In genomic region chr18:7682334-7682733, GRCh38 we compare ENCODE assay signal across 26 cellular contexts.
A peak's percentile ranks its signal among the peaks of the same experiment; 100 is the strongest.
DNase-seq lines count a peak whose midpoint lies in the region; ATAC-seq and TF ChIP-seq lines count a peak whose summit lies in the region.
"Had no signal": no experiment of that assay in that cellular context is flagged by ENCODE, and none has a peak within 500 bp of the region (broad histone marks: within the 10 kb centered on the region; RNA-seq: fewer than 3 reads in every experiment).

No MANE protein-coding gene starts in this region.

- no peak for DNase-seq in left ventricle myocardium inferior
- DNase-seq in left cardiac atrium = no peak
- no peak for DNase-seq in endodermal cell
- no peak for DNase-seq in nephron progenitor cell
- no peak for DNase-seq in germinal center (ENCODE audit: low spot score)
- DNase-seq in activated naive CD4-positive, alpha-beta T cell treated with anti-CD3 and anti-CD28 coated beads, Interleukin-2, amount 50 U/mL, for 16 hours = no peak
- DNase-seq: AML-193; Caco-2; Calu3; CD4-positive, alpha-beta T cell; CD8-positive, alpha-beta T cell; DMS 273 treated with DMSO at 0.1 percent for 48 hours; DMS153; DMS53; DMS79; DND-41; EL; GDM1 had no signal

- H3K4me1 ChIP-seq in left ventricle myocardium inferior (peaks cover 98% of the 10 kb centered on the region), KMS-11 (ENCODE audit: low read depth, poor library complexity, severe bottlenecking) (peaks cover 20% of the 10 kb centered on the region), endodermal cell (ENCODE audit: control insufficient read depth, insufficient read depth, low read length) (peaks cover 9% of the 10 kb centered on the region)

- no peak overlapping the region for H3K4me3 ChIP-seq in left ventricle myocardium inferior
- H3K4me3 ChIP-seq in KMS-11 (IDR thresholded peaks at IDR 0.05; ENCODE audit: insufficient read depth, low read depth, low read length) = no peak overlapping the region
- no peak overlapping the region for H3K4me3 ChIP-seq in endodermal cell (ENCODE audit: low read length)
- H3K4me3 ChIP-seq: A549; BLaER1 treated with 17β-estradiol and CSF1 and Interleukin-3, amounts not matched to agents 10 nM and 100 nM; GM12878 had no signal

- H3K36me3 Mint-ChIP-seq in endodermal cell (ENCODE audit: low read depth) = no peaks in the 10 kb centered on the region
- no peaks in the 10 kb centered on the region for H3K36me3 Mint-ChIP-seq in nephron progenitor cell (ENCODE audit: low read depth)
- H3K36me3 Mint-ChIP-seq: CD8-positive, alpha-beta T cell had no signal

- TF ChIP-seq CTCF in left ventricle myocardium inferior (IDR thresholded peaks at IDR 0.05; ENCODE audit: borderline replicate concordance) = no peak
- no peak for TF ChIP-seq CTCF in KMS-11 (conservative IDR thresholded peaks at IDR 0.05; ENCODE audit: low read depth, low read length)
- no peak for TF ChIP-seq CTCF in endodermal cell (conservative IDR thresholded peaks at IDR 0.05)
- no peak for TF ChIP-seq CTCF in nephron progenitor cell (IDR thresholded peaks at IDR 0.05)

- peak overlapping the region; percentile 33; the same call in 1 of the 2 replicates for H3K4me2 ChIP-seq in KMS-11
- H3K4me2 ChIP-seq: A549; BLaER1 treated with 17β-estradiol and CSF1 and Interleukin-3, amounts not matched to agents 10 nM and 100 nM had no signal

- peaks cover 45% of the 10 kb centered on the region for H3K4me1 Mint-ChIP-seq in endodermal cell
- peaks cover 61% of the 10 kb centered on the region for H3K4me1 Mint-ChIP-seq in nephron progenitor cell
- H3K4me1 Mint-ChIP-seq: B cell had no signal

- intact Hi-C loops in left ventricle myocardium inferior (cut with micrococcal nuclease) = no loop called here
- intact Hi-C loops in left cardiac atrium (cut with DNase I) = no loop called here

- no peak overlapping the region for H2AFZ ChIP-seq in KMS-11 (ENCODE audit: low read depth)

- H3K36me3 ChIP-seq in left ventricle myocardium inferior (no peaks in the 10 kb centered on the region), KMS-11 (ENCODE audit: insufficient read depth) (no peaks in the 10 kb centered on the region), endodermal cell (ENCODE audit: control insufficient read depth, insufficient read depth, low read length) (no peaks in the 10 kb centered on the region)
- H3K36me3 ChIP-seq: BLaER1 treated with 17β-estradiol and CSF1 and Interleukin-3, amounts not matched to agents 10 nM and 100 nM had no signal

- H3K27ac Mint-ChIP-seq in endodermal cell = peak overlapping the region; percentile 11
- peak overlapping the region; percentile 37 for H3K27ac Mint-ChIP-seq in nephron progenitor cell
- H3K27ac Mint-ChIP-seq: B cell; CD4-positive, alpha-beta T cell; CD8-positive, alpha-beta T cell had no signal

- H3K27me3 ChIP-seq in left ventricle myocardium inferior (ENCODE audit: low read depth) = no peaks in the 10 kb centered on the region
- H3K27me3 ChIP-seq in KMS-11 (ENCODE audit: insufficient read depth, low read depth) = no peaks in the 10 kb centered on the region
- no peaks in the 10 kb centered on the region for H3K27me3 ChIP-seq in endodermal cell (ENCODE audit: control insufficient read depth, insufficient read depth, low read length, poor library complexity, severe bottlenecking)
- H3K27me3 ChIP-seq: BLaER1 treated with 17β-estradiol and CSF1 and Interleukin-3, amounts not matched to agents 10 nM and 100 nM had no signal

- H3K9me3 ChIP-seq in left ventricle myocardium inferior (replicated peaks) (no peaks in the 10 kb centered on the region), endodermal cell (ENCODE audit: control insufficient read depth, low read length) (no peaks in the 10 kb centered on the region)
- H3K9me3 ChIP-seq: A549; BLaER1 treated with 17β-estradiol and CSF1 and Interleukin-3, amounts not matched to agents 10 nM and 100 nM; Caco-2 had no signal

- no peaks in the 10 kb centered on the region for H4K20me1 ChIP-seq in KMS-11 (ENCODE audit: insufficient read depth)
- H4K20me1 ChIP-seq: BLaER1 treated with 17β-estradiol and CSF1 and Interleukin-3, amounts not matched to agents 10 nM and 100 nM had no signal

- no peaks in the 10 kb centered on the region for H3K27me3 Mint-ChIP-seq in endodermal cell (ENCODE audit: insufficient read depth)
- no peaks in the 10 kb centered on the region for H3K27me3 Mint-ChIP-seq in nephron progenitor cell (ENCODE audit: low read depth, poor library complexity)
- H3K27me3 Mint-ChIP-seq: B cell; CD4-positive, alpha-beta T cell had no signal

- no peak for ATAC-seq in left cardiac atrium
- no peak for ATAC-seq in GM18511 (IDR thresholded peaks at IDR 0.05; ENCODE audit: unreplicated experiment)
- ATAC-seq: A549; CD8-positive, alpha-beta T cell; GM12878 had no signal

- H3K9ac ChIP-seq in KMS-11 (no peak overlapping the region), endodermal cell (ENCODE audit: extremely low read depth, low read length, poor library complexity, severe bottlenecking) (no peak overlapping the region)
- H3K9ac ChIP-seq: BLaER1 treated with 17β-estradiol and CSF1 and Interleukin-3, amounts not matched to agents 10 nM and 100 nM had no signal

- H3K4me3 Mint-ChIP-seq in endodermal cell = no peak overlapping the region
- peak overlapping the region; percentile 41 for H3K4me3 Mint-ChIP-seq in nephron progenitor cell
- H3K4me3 Mint-ChIP-seq: B cell; CD4-positive, alpha-beta T cell; CD8-positive, alpha-beta T cell had no signal

- H3K79me2 ChIP-seq in KMS-11 (ENCODE audit: insufficient read depth, low read depth) = no peaks in the 10 kb centered on the region

- H3K9me3 Mint-ChIP-seq in endodermal cell = no peaks in the 10 kb centered on the region
- no peaks in the 10 kb centered on the region for H3K9me3 Mint-ChIP-seq in nephron progenitor cell
- H3K9me3 Mint-ChIP-seq: CD4-positive, alpha-beta T cell; CD8-positive, alpha-beta T cell had no signal

- H3K27ac ChIP-seq in left ventricle myocardium inferior (replicated peaks) = peak overlapping the region; percentile 37
- no peak overlapping the region for H3K27ac ChIP-seq in KMS-11
- H3K27ac ChIP-seq in endodermal cell (ENCODE audit: low read depth, low read length) = no peak overlapping the region
- H3K27ac ChIP-seq: 22Rv1; A549; BLaER1 treated with 17β-estradiol and CSF1 and Interleukin-3, amounts not matched to agents 10 nM and 100 nM; C4-2B had no signal
